ENCODE assay signal across 23 cellular contexts in the genomic region with DNA sequence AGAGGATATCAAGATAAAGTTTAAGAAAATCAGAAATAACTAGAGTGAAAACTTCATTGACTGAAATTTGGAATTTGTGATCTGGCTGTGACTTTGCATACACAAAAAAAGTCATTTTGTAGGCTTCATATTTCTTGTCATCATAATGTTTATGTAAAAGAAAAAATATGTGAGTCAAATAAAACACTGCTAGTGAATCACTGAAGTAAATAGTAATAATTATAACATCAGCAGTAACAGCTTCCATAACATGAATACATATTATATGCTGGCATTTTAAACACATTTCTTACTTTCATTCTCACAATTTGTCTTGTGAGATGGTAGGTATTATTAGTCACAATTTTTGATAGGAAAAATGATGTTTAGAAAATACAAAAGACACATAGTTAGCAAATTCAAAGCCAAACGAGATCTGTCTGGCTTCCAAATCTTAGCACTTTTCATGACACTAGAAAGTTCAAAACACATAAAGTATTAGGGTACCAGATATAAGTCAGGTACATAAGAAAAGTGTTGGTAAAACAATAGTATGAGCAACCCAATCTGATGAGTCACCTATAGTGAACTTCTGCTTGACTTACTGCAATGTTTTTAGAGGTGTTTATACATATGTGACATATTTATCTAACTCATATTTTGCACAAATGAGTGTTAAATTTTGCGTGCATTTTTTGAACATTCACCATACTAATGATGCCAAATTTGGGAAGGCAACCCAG.
DNase-seq lines count a peak whose midpoint lies in the region; TF ChIP-seq lines count a peak whose summit lies in the region.
"Had no signal": no experiment of that assay in that cellular context is flagged by ENCODE, and none has a peak within 500 bp of the region (broad histone marks: within the 10 kb centered on the region; RNA-seq: fewer than 3 reads in every experiment).

No MANE protein-coding gene starts in this region.

- H3K56ac ChIP-seq in H9 (ENCODE audit: insufficient read length, low read depth, low read length) = no peak overlapping the region

- H2BK120ac ChIP-seq in H9 (ENCODE audit: low read depth, low read length, poor library complexity, severe bottlenecking) = no peak overlapping the region

- no peak overlapping the region for H3K4me3 Mint-ChIP-seq in osteocyte (ENCODE audit: unreplicated experiment)
- H3K4me3 Mint-ChIP-seq in H9 = no peak overlapping the region
- H3K4me3 Mint-ChIP-seq: immature natural killer cell; natural killer cell; stimulated activated memory B cell treated with anti-CD40 and anti-IgM and Interleukin-4, amounts not matched to agents 10 μg/mL and 1 μg/mL and 100 μg/mL, for 72 hours had no signal

- no peak overlapping the region for H2BK5ac ChIP-seq in H9 (ENCODE audit: insufficient read length, low read length)

- no peak overlapping the region for H3K14ac ChIP-seq in H9 (ENCODE audit: insufficient read depth, low read length)

- H3K23me2 ChIP-seq in H9 (ENCODE audit: insufficient read length, low read depth, low read length, poor library complexity, severe bottlenecking) = no peaks in the 10 kb centered on the region

- no CpG with 5 or more reads among the region's 2 CpGs for WGBS in H9 (ENCODE audit: extremely low coverage, insufficient read length, low lambda C conversion rate)

- H3K9me3 Mint-ChIP-seq in osteocyte (ENCODE audit: unreplicated experiment) (peaks cover 11% of the 10 kb centered on the region), H9 (no peaks in the 10 kb centered on the region)
- H3K9me3 Mint-ChIP-seq: immature natural killer cell, natural killer cell had no signal

- no peak overlapping the region for H4K8ac ChIP-seq in H9 (replicated peaks; ENCODE audit: insufficient read length, low read depth, low read length)

- TF ChIP-seq CTCF in osteocyte (IDR thresholded peaks at IDR 0.05) (no peak), H9 (conservative IDR thresholded peaks at IDR 0.05) (no peak)

- no peaks in the 10 kb centered on the region for H3K27me3 ChIP-seq in H9 (ENCODE audit: insufficient read depth, low read length)
- H3K27me3 ChIP-seq: suprapubic skin had no signal

- H3K9me3 ChIP-seq in H9 (ENCODE audit: control insufficient read depth, low read depth, low read length) = no peaks in the 10 kb centered on the region
- H3K9me3 ChIP-seq: suprapubic skin had no signal

- H2AK5ac ChIP-seq in H9 (ENCODE audit: insufficient read length, low read length) = no peak overlapping the region

- H3K27ac ChIP-seq in H9 (ENCODE audit: insufficient read length, low read depth, low read length) (no peak overlapping the region), caudate nucleus (ENCODE audit: low read depth, low read length) (no peak overlapping the region)
- H3K27ac ChIP-seq: C4-2B, suprapubic skin had no signal

- no peaks in the 10 kb centered on the region for H4K20me1 ChIP-seq in H9 (ENCODE audit: control insufficient read depth, insufficient read depth, insufficient read length)

- no peaks in the 10 kb centered on the region for H3K79me1 ChIP-seq in H9 (ENCODE audit: insufficient read depth, low read depth, low read length, poor library complexity, severe bottlenecking)

- H3K18ac ChIP-seq in H9 (ENCODE audit: insufficient read length, low read depth, low read length) = no peak overlapping the region

- H3K36me3 Mint-ChIP-seq in osteocyte (ENCODE audit: unreplicated experiment) (no peaks in the 10 kb centered on the region), H9 (ENCODE audit: insufficient read depth in 1 of 3, low read depth in 3 of 3) (no peaks in the 10 kb centered on the region; a peak in 1 of 7 replicates)
- H3K36me3 Mint-ChIP-seq: natural killer cell; stimulated activated memory B cell treated with anti-CD40 and anti-IgM and Interleukin-4, amounts not matched to agents 10 μg/mL and 1 μg/mL and 100 μg/mL, for 72 hours had no signal

- DNase-seq in ELR (ENCODE audit: low read depth) (peak; percentile 69), RKO (ENCODE audit: low spot score) (peak; percentile 14), dermis blood vessel endothelial cell (peak; percentile 44), osteocyte (ENCODE audit: extremely low spot score, unreplicated experiment) (no peak), H9 (no peak), caudate nucleus (lab: John Stamatoyannopoulos, UW) (no peak), cerebellar cortex (ENCODE audit: low spot score) (no peak)
- DNase-seq: activated CD4-positive, alpha-beta T cell treated with anti-CD3 and anti-CD28 coated beads for 48 hours; activated naive CD4-positive, alpha-beta T cell; activated T-cell treated with anti-CD3 and anti-CD28 coated beads, Interleukin-2, amount 50 U/mL, for 48 hours; amniotic stem cell; hippocampal formation; immature natural killer cell; Kasumi-1; midbrain; natural killer cell; NCI-H1092; NCI-H2029 treated with DMSO at 0.1 percent for 48 hours; NCI-H82; stimulated activated CD4-positive, alpha-beta T cell treated with anti-CD3 and anti-CD28 coated beads, Interleukin-2, amount 100 ng/mL, for 48 hours had no signal

- peak overlapping the region; percentile 55 for H3K27ac Mint-ChIP-seq in osteocyte (ENCODE audit: unreplicated experiment)
- H3K27ac Mint-ChIP-seq in H9 = no peak overlapping the region
- H3K27ac Mint-ChIP-seq: immature natural killer cell; natural killer cell; stimulated activated memory B cell treated with anti-CD40 and anti-IgM and Interleukin-4, amounts not matched to agents 10 μg/mL and 1 μg/mL and 100 μg/mL, for 72 hours had no signal

- no peak overlapping the region for H2BK12ac ChIP-seq in H9 (ENCODE audit: insufficient read length, low read depth, low read length)

- peaks cover 30% of the 10 kb centered on the region for H3K4me1 Mint-ChIP-seq in osteocyte (ENCODE audit: unreplicated experiment)
- peaks cover 0 to 11% of the 10 kb centered on the region in 2 experiments; a peak in 2 of 4 replicates for H3K4me1 Mint-ChIP-seq in H9
- H3K4me1 Mint-ChIP-seq: immature natural killer cell; natural killer cell; stimulated activated memory B cell treated with anti-CD40 and anti-IgM and Interleukin-4, amounts not matched to agents 10 μg/mL and 1 μg/mL and 100 μg/mL, for 72 hours had no signal

- no peak overlapping the region for H3K23ac ChIP-seq in H9 (ENCODE audit: insufficient read length, low read depth, low read length)

- H3K27me3 Mint-ChIP-seq in osteocyte (ENCODE audit: unreplicated experiment) = no peaks in the 10 kb centered on the region
- H3K27me3 Mint-ChIP-seq in H9 (ENCODE audit: low read depth) = no peaks in the 10 kb centered on the region
- H3K27me3 Mint-ChIP-seq: stimulated activated memory B cell treated with anti-CD40 and anti-IgM and Interleukin-4, amounts not matched to agents 10 μg/mL and 1 μg/mL and 100 μg/mL, for 72 hours had no signal

- no peak overlapping the region for H2BK15ac ChIP-seq in H9 (ENCODE audit: low read depth, low read length)

- no peaks in the 10 kb centered on the region for H3K79me2 ChIP-seq in H9 (ENCODE audit: insufficient read depth, low read length)

- no peak overlapping the region for H2AFZ ChIP-seq in H9 (ENCODE audit: low read length)

- no peak overlapping the region for H2BK20ac ChIP-seq in H9 (ENCODE audit: low read depth, low read length, poor library complexity, severe bottlenecking)

- H4K5ac ChIP-seq in H9 (ENCODE audit: insufficient read length, low read depth, low read length) = no peak overlapping the region

- no peak overlapping the region for H3K4me2 ChIP-seq in H9 (ENCODE audit: insufficient read depth, insufficient read length, low read length)

- H3K4me1 ChIP-seq in H9 (ENCODE audit: insufficient read depth, low read length) = no peaks in the 10 kb centered on the region
- H3K4me1 ChIP-seq: suprapubic skin had no signal

- H3T11ph ChIP-seq in H9 (ENCODE audit: low read length) = no peak overlapping the region

- H4K91ac ChIP-seq in H9 (ENCODE audit: insufficient read length, low read depth, low read length) = no peak overlapping the region

- H3K4ac ChIP-seq in H9 (ENCODE audit: low read depth, low read length) = no peak overlapping the region

- no peak overlapping the region for H3K9ac ChIP-seq in H9 (ENCODE audit: extremely low read depth, insufficient read length, low read length)

Comparison
In these comparisons a context has a peak if more than half of its experiments do, and no peak if none do; other contexts are left out.
1. DNase-seq: peak in ELR (single experiment), RKO (single experiment) and dermis blood vessel endothelial cell (single experiment); none in osteocyte (single experiment), H9 (single experiment), caudate nucleus (0 of 61) and cerebellar cortex (single experiment).